ENCODE assay signal across 8 cellular contexts in genomic region chr1:15409400-15410222, GRCh38. TPM values are rescaled to one million over a fixed set of nuclear protein-coding genes. Genes with fewer than 3 reads are reported as not detected.
DNase-seq lines count a peak whose midpoint lies in the region; ATAC-seq and TF ChIP-seq lines count a peak whose summit lies in the region.

EFHD2 (plus strand) TSS chr1:15409888; CDS start chr1:15409972, 84 bp downstream.

- H3K27me3 ChIP-seq in GM06990 (replicated peaks; ENCODE audit: control insufficient read depth, insufficient read depth, low read length) (no peaks in the 10 kb centered on the region), adrenal gland (no peaks in the 10 kb centered on the region), psoas muscle (ENCODE audit: insufficient read depth in 3 of 3, low read length in 2 of 3) (peaks cover 0 to 32% (median 11%) of the 10 kb centered on the region in 3 donors)

- H3K27ac ChIP-seq in adrenal gland (peak within 1 kb of the TSS in 4 of 5 donors; percentile 8 to 77 (median 74)), psoas muscle (peak within 1 kb of the TSS; percentile 16)

- peaks cover 43% of the 10 kb centered on the region for H3K4me1 Mint-ChIP-seq in HFFc6 (ENCODE audit: low read depth)

- ATAC-seq in left cardiac atrium: peak; percentile 89 to 95
- ATAC-seq in psoas muscle: peak; percentile 72 to 85 (median 80)

- H3K4me3 ChIP-seq in GM06990 (replicated peaks; ENCODE audit: low read depth, low read length) (peak within 1 kb of the TSS; percentile 78), adrenal gland (peak within 1 kb of the TSS; percentile 42 to 87 (median 80)), psoas muscle (peak within 1 kb of the TSS; percentile 74)

- no peaks in the 10 kb centered on the region for H3K9me3 Mint-ChIP-seq in HFFc6

- peaks cover 27 to 32% of the 10 kb centered on the region in 2 donors for H3K4me1 ChIP-seq in adrenal gland (replicated peaks in 1 of 2)
- no peaks in the 10 kb centered on the region for H3K4me1 ChIP-seq in psoas muscle

- peak within 1 kb of the TSS; percentile 94 for H3K27ac Mint-ChIP-seq in HFFc6

- H3K36me3 ChIP-seq in GM06990 (ENCODE audit: control insufficient read depth, insufficient read depth, low read length) (peaks cover 2% of the 10 kb centered on the region), adrenal gland (replicated peaks in 1 of 2) (peaks cover 0 to 5% of the 10 kb centered on the region in 2 donors), psoas muscle (ENCODE audit: insufficient read depth in 1 of 2, low read depth in 1 of 2) (no peaks in the 10 kb centered on the region)

- intact Hi-C loops in T-helper 1 cell treated with Interleukin-12 subunit alpha and Interleukin-12 subunit beta and Interleukin-4 antibody, amounts not matched to agents 30 ng/mL and 1 ng/mL, for 36 hours (cut with micrococcal nuclease): loop anchor here (1.0 to 10.0 kb wide), 8 partner anchors 8 to 1643 kb away; partner anchors contain the start of genes DNAJC16, SDHB and SZRD1
- intact Hi-C loops in adrenal gland (cut with DNase I) (loop anchor here in 1 of 2 donors (5.0 kb wide), 1 partner anchor 37 kb away; no protein-coding TSS in a partner anchor), left cardiac atrium (cut with DNase I) (loop anchor here in 1 of 2 donors (5.0 kb wide), 1 partner anchor 72 kb away; no protein-coding TSS in a partner anchor), psoas muscle (cut with DNase I) (no loop called here)

- peaks cover 2% of the 10 kb centered on the region for H3K27me3 Mint-ChIP-seq in HFFc6 (ENCODE audit: insufficient read depth)

- H3K36me3 Mint-ChIP-seq in HFFc6 (ENCODE audit: low read depth): peaks cover 7% of the 10 kb centered on the region

- 1 to 3% (median 1%) methylated on average over 14 to 99 of the region's 99 CpGs; no CpG with 5 or more reads in 1 of the 4 donors for WGBS in adrenal gland, 4 donors
- 1% methylated on average over 51 to 99 of the region's 99 CpGs for WGBS in psoas muscle, 3 donors

- peak; percentile 73 to 86 for TF ChIP-seq POLR2A in adrenal gland (IDR thresholded peaks at IDR 0.05)

- H3K9me3 ChIP-seq in adrenal gland (replicated peaks in 1 of 3) (no peaks in the 10 kb centered on the region), psoas muscle (no peaks in the 10 kb centered on the region)

- TF ChIP-seq CTCF in GM06990 (IDR thresholded peaks at IDR 0.05; ENCODE audit: insufficient read depth, low read length, poor library complexity, severe bottlenecking) (no peak), HFFc6 (IDR thresholded peaks at IDR 0.05) (peak; percentile 45), adrenal gland (IDR thresholded peaks at IDR 0.05) (no peak), psoas muscle (IDR thresholded peaks at IDR 0.05) (no peak)

- peak within 1 kb of the TSS; percentile 90 for H3K4me3 Mint-ChIP-seq in HFFc6

- peak; percentile 82 for DNase-seq in GM06990 (ENCODE audit: extremely low read depth, insufficient read length)
- peak; percentile 77 for DNase-seq in HFFc6
- DNase-seq in NCI-H1092 treated with DMSO at 0.1 percent for 48 hours (lab: John Stamatoyannopoulos, UW): peak; percentile 93
- DNase-seq in adrenal gland: peak; percentile 74 to 87 (median 78)
- peak; percentile 90 for DNase-seq in left cardiac atrium
- DNase-seq in psoas muscle: peak; percentile 84 to 85
- DNase-seq in ureter (ENCODE audit: low spot score): peak; percentile 82

RNA-seq across cellular contexts. Expression of gene EFHD2, which starts in this region (rescaled TPM):
- 10 to 100 TPM; 41.2 to 67.2 (median 65.3) TPM for total RNA-seq in HFFc6 (2021; fragmentation: NEBNext Ultra II Directional; extraction: Animal tissue kit (Norgen Biotek cat#: 25700))
- total RNA-seq in T-helper 1 cell treated with Interleukin-12 subunit alpha and Interleukin-12 subunit beta and Interleukin-4 antibody, amounts not matched to agents 30 ng/mL and 1 ng/mL, for 36 hours: 146 and 149 TPM in 2 replicates
- total RNA-seq in adrenal gland (100 to 1,000 TPM in 2 of 8 donors, 10 to 100 TPM in 6; 67.2 to 113 (median 87.9) TPM), left cardiac atrium (10 to 100 TPM; 19.1 to 24.0 TPM), psoas muscle (1 to 10 TPM; 4.8 to 6.9 (median 6.5) TPM), ureter (103 TPM)
- polyA plus RNA-seq in adrenal gland (100 to 1,000 TPM in 2 of 3 donors, 10 to 100 TPM in 1; 47.4 to 119 (median 111) TPM), psoas muscle (1 to 10 TPM; 2.3 to 5.4 (median 4.3) TPM)

Comparison
In these comparisons a context has a peak if more than half of its experiments do, and no peak if none do; other contexts are left out.
1. Peak in every context shown above with its lines: DNase-seq, ATAC-seq, H3K4me3 ChIP-seq and H3K27ac ChIP-seq.
2. RNA of gene EFHD2 (polyA plus RNA-seq): 47.4 to 119 TPM in adrenal gland; 2.3 to 5.4 TPM in psoas muscle; every median in the first group is over 4 times any median in the second.